ENCODE assay signal across 20 cellular contexts in the genomic region with DNA sequence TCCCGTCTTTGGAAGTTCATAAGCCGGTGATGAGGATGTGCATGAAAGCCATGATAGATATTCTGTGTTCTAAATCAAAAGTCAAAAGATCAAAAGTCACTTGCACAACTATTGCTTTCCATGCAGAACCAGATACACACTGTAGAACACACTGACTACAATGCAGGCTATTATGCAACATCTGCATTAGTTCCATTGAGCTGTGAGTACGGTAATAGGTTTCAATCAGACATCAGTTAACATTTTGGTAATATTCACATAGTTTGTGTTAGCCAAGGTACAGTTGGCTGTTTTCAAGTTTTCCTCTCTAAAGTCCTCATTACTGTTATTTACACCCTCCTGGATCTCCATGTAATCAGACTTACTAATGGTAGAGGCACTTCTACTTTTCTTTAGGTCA. TPM values are rescaled to one million over a fixed set of nuclear protein-coding genes. Genes with fewer than 3 reads are reported as not detected.
"Had no signal": no experiment of that assay in that cellular context is flagged by ENCODE, and none has a peak within 500 bp of the region (broad histone marks: within the 10 kb centered on the region; RNA-seq: fewer than 3 reads in every experiment).

No MANE protein-coding gene starts in this region.

- H3K36me3 ChIP-seq: breast epithelium, Peyer's patch, SJCRH30 had no signal

- H3K9ac ChIP-seq: KMS-11 had no signal

- H3K27ac ChIP-seq: breast epithelium, KMS-11, Peyer's patch, RWPE1, SJCRH30 had no signal

- DNase-seq: activated CD4-positive, alpha-beta T cell treated with anti-CD3 and anti-CD28 coated beads for 1 hour; activated CD4-positive, alpha-beta T cell treated with anti-CD3 and anti-CD28 coated beads, Interleukin-2, amount 10 ng/mL, durations not matched to agents 24 days and 14 days; activated effector memory CD4-positive, alpha-beta T cell treated with anti-CD3 and anti-CD28 coated beads, Interleukin-2, amount 50 U/mL, for 16 hours; activated naive CD4-positive, alpha-beta T cell treated with anti-CD3 and anti-CD28 coated beads for 36 hours; activated naive CD8-positive, alpha-beta T cell treated with anti-CD3 and anti-CD28 coated beads for 36 hours; activated T-cell treated with anti-CD3 and anti-CD28 coated beads, Interleukin-2, amount 50 U/mL, for 4 hours; NCI-H1105; NCI-H1436 treated with DMSO at 0.1 percent for 48 hours; NCI-H187; NCI-H2081; NCI-H524; Peyer's patch; Right ventricle myocardium superior; SJCRH30; SW 1271; T-helper 9 cell had no signal

- H3K4me2 ChIP-seq: KMS-11 had no signal

- H3K4me3 ChIP-seq: breast epithelium, Peyer's patch, SJCRH30 had no signal

- H3K9me3 ChIP-seq: breast epithelium, Peyer's patch, SJCRH30 had no signal

RNA-seq across cellular contexts. Expression of a gene that starts 3.1 kb away (rescaled TPM):
- total RNA-seq: MCF 10A, SJCRH30 had no signal
